Comparison of ENCODE assay signal across 8 cellular contexts in the genomic region with DNA sequence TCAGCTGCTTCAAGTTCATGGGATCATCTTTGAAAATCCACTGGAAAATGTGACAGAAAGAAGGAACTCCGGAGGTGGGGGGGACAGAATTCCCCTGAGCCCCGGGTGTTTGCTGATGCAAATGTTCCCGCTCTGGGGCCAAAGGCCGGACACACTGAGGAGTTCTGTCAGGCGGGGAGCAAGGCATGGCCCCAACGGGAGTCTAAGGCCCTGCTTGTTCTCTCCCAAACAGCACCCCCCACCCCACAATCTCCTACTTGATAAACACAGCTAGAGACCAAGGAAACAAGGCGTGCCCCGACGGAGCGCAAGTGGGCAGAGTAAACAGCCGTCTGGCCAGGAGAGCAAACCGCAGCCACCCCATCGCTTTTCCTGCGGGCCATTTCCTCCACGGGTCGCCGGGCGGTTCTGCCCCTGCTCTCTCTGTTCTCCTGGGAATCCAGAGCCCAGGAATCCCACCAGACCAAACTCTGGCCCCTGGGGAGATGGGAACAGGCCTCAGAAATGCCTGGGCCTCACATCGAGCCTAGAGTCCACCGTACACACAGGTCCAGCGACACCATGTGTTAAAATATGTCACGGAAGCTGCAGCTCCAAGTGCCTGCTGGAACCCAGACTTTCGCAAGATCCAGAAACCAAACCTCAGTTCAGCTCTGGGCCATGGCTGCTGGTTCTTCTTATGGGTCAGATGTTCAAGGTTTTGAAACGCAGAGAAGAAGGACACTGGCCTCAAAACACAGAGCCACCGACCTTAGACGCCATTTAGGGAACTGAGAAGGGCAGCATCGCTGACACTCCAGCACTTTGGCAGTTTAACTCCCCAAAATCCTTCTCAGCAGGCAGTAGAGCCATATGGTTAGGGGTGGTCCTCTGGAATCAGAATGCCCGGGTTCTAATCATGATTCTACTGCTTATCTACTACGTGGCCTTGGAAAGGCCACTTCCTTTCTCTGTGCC.
DNase-seq lines count a peak whose midpoint lies in the region; ATAC-seq and TF ChIP-seq lines count a peak whose summit lies in the region.

No MANE protein-coding gene starts in this region.

- no peaks in the 10 kb centered on the region for H3K9me3 Mint-ChIP-seq in nephron progenitor cell

- peaks cover 15% of the 10 kb centered on the region for H3K36me3 Mint-ChIP-seq in nephron progenitor cell (ENCODE audit: low read depth)

- H3K79me2 ChIP-seq in MM.1S (ENCODE audit: low read length): no peaks in the 10 kb centered on the region

- intact Hi-C loops in Panc1 (cut with micrococcal nuclease; ENCODE audit: unreplicated experiment): no loop called here

- no peaks in the 10 kb centered on the region for H3K9me2 ChIP-seq in MM.1S (replicated peaks; ENCODE audit: insufficient read depth, low read length)

- H3K27me3 ChIP-seq in BJ (ENCODE audit: control insufficient read depth, insufficient read depth, low read length) (no peaks in the 10 kb centered on the region), Panc1 (ENCODE audit: control insufficient read depth, insufficient read depth, low read length) (no peaks in the 10 kb centered on the region), esophagus (ENCODE audit: control insufficient read depth in 1 of 2, insufficient read depth in 2 of 2, low read length in 2 of 2) (no peaks in the 10 kb centered on the region), MM.1S (replicated peaks; ENCODE audit: insufficient read depth, low read length) (no peaks in the 10 kb centered on the region)

- H2AFZ ChIP-seq in MM.1S (ENCODE audit: low read length): no peak overlapping the region

- no TSS peak for BruUV-seq in Panc1 (replicated peaks; lab: Mats Ljungman, UMichigan)

- WGBS in esophagus, 2 donors: 58 to 60% methylated on average over 29 of the region's 29 CpGs

- ATAC-seq in Panc1 (0 out of 2 replicates have a peak, but pooled peaks have one; percentile 28), HG03378 (IDR thresholded peaks at IDR 0.05; ENCODE audit: unreplicated experiment) (no peak), HG02610 (IDR thresholded peaks at IDR 0.05; ENCODE audit: unreplicated experiment) (no peak)

- H3K36me3 ChIP-seq in BJ (ENCODE audit: control insufficient read depth, insufficient read depth, low read length): no peaks in the 10 kb centered on the region
- H3K36me3 ChIP-seq in Panc1 (ENCODE audit: control insufficient read depth, insufficient read depth, low read length): no peaks in the 10 kb centered on the region
- H3K36me3 ChIP-seq in esophagus (ENCODE audit: control insufficient read depth in 2 of 2, insufficient read depth in 2 of 2, low read length in 1 of 2): peaks cover 0 to 4% of the 10 kb centered on the region in 2 donors
- H3K36me3 ChIP-seq in MM.1S (replicated peaks; ENCODE audit: insufficient read depth, low read length): no peaks in the 10 kb centered on the region

- H3K9ac ChIP-seq in MM.1S (ENCODE audit: low read length): no peak overlapping the region

- peaks cover 13% of the 10 kb centered on the region for H3K4me1 ChIP-seq in Panc1 (ENCODE audit: control insufficient read depth, insufficient read depth, low read length)
- peaks cover 0 to 3% of the 10 kb centered on the region in 2 donors for H3K4me1 ChIP-seq in esophagus (ENCODE audit: control insufficient read depth in 2 of 2, insufficient read depth in 2 of 2, low read length in 1 of 2)
- H3K4me1 ChIP-seq in MM.1S (ENCODE audit: low read length): no peaks in the 10 kb centered on the region

- CTCF ChIA-PET in BJ (lab: Yijun Ruan, JAX): interaction anchor here (0.6 to 1.1 kb wide), 5 partner anchors 23 to 181 kb away, joined by 3 to 5 read pairs (median 4); no protein-coding TSS in a partner anchor
- CTCF ChIA-PET in Panc1 (lab: Charles Lee): no interaction called here

- no peak overlapping the region for H3K27ac Mint-ChIP-seq in nephron progenitor cell

- H4K20me1 ChIP-seq in MM.1S (ENCODE audit: insufficient read depth, low read length): no peaks in the 10 kb centered on the region

- POLR2A ChIA-PET in BJ (lab: Charles Lee) (interaction anchor here (0.5 kb wide), 1 partner anchor 11 kb away, joined by 3 read pairs; no protein-coding TSS in a partner anchor), Panc1 (lab: Charles Lee) (no interaction called here)

- TF ChIP-seq CTCF in BJ (IDR thresholded peaks at IDR 0.05; ENCODE audit: insufficient read depth, low read depth, low read length) (peak; percentile 24; the same call in 1 of the 2 replicates), Panc1 (IDR thresholded peaks at IDR 0.05) (no peak), nephron progenitor cell (IDR thresholded peaks at IDR 0.05) (no peak), MM.1S (IDR thresholded peaks at IDR 0.05; ENCODE audit: low read length) (no peak)

- in situ Hi-C loops in Panc1 (cut with HindIII; ENCODE audit: low pct_unique_long_range_greater_than_20kb, low sequenced_read_pairs): no loop called here

- peaks cover 6% of the 10 kb centered on the region for H3K27me3 Mint-ChIP-seq in nephron progenitor cell (ENCODE audit: low read depth, poor library complexity)

- H3K4me3 ChIP-seq in BJ (ENCODE audit: low read depth, low read length) (no peak overlapping the region), Panc1 (ENCODE audit: low read depth in 2 of 2, low read length in 2 of 2) (no peak overlapping the region), esophagus (ENCODE audit: low read depth in 1 of 2, low read length in 2 of 2) (no peak overlapping the region), MM.1S (ENCODE audit: low read length) (no peak overlapping the region)

- no peaks in the 10 kb centered on the region for H3F3A ChIP-seq in MM.1S (ENCODE audit: insufficient read depth, low read length)

- peaks cover 52% of the 10 kb centered on the region for H3K4me1 Mint-ChIP-seq in nephron progenitor cell

- DNase-seq in BJ (ENCODE audit: low read depth) (no peak), Panc1 (ENCODE audit: low read depth, low spot score) (no peak), nephron progenitor cell (peak; percentile 28), MM.1S (no peak)
- DNase-seq in activated CD8-positive, alpha-beta memory T cell treated with anti-CD3 and anti-CD28 coated beads for 24 hours: no peak

- H3K27ac ChIP-seq in Panc1 (ENCODE audit: low read length) (no peak overlapping the region), esophagus (ENCODE audit: low read depth in 2 of 2, low read length in 1 of 2) (peak overlapping the region; percentile 65 to 67), MM.1S (ENCODE audit: low read length) (no peak overlapping the region)

- H3K9me3 ChIP-seq in Panc1 (ENCODE audit: control insufficient read depth, insufficient read depth, low read depth, low read length) (no peaks in the 10 kb centered on the region), esophagus (ENCODE audit: control insufficient read depth in 2 of 2, insufficient read depth in 1 of 2, low read depth in 1 of 2, low read length in 1 of 2) (peaks cover 0 to 4% of the 10 kb centered on the region in 2 donors), MM.1S (replicated peaks; ENCODE audit: insufficient read depth, low read length) (no peaks in the 10 kb centered on the region)

- H3K4me3 Mint-ChIP-seq in nephron progenitor cell: no peak overlapping the region

- H3K4me2 ChIP-seq in MM.1S (ENCODE audit: low read depth, low read length): no peak overlapping the region

Comparison
In these comparisons a context has a peak if more than half of its experiments do, and no peak if none do; other contexts are left out.
1. H3K27ac ChIP-seq: peak in esophagus (2 of 2); none in Panc1 (single experiment) and MM.1S (single experiment).